In genomic region chr17:76700290-76700626, GRCh38 we compare ENCODE assay signal across 11 cellular contexts. TPM values are rescaled to one million over a fixed set of nuclear protein-coding genes. Genes with fewer than 3 reads are reported as not detected.
DNase-seq lines count a peak whose midpoint lies in the region; ATAC-seq and TF ChIP-seq lines count a peak whose summit lies in the region.
"Had no signal": no experiment of that assay in that cellular context is flagged by ENCODE, and none has a peak within 500 bp of the region (broad histone marks: within the 10 kb centered on the region; RNA-seq: fewer than 3 reads in every experiment).

No MANE protein-coding gene starts in this region.

- no peak overlapping the region for H3K27ac Mint-ChIP-seq in activated naive CD8-positive, alpha-beta T cell treated with anti-CD3 and anti-CD28 coated beads, Interleukin-2, amount 10 ng/mL, durations not matched to agents 7 days and 5 days
- H3K27ac Mint-ChIP-seq in activated naive CD8-positive, alpha-beta T cell treated with anti-CD3 and anti-CD28 coated beads for 36 hours = no peak overlapping the region
- peak overlapping the region; percentile 70 to 90 (median 87) for H3K27ac Mint-ChIP-seq in nephron
- H3K27ac Mint-ChIP-seq in progenitor cell of endocrine pancreas = no peak overlapping the region
- H3K27ac Mint-ChIP-seq: activated CD4-positive, alpha-beta memory T cell treated with anti-CD3 and anti-CD28 coated beads, Interleukin-2, amount 10 ng/mL, durations not matched to agents 7 days and 5 days had no signal

- in situ Hi-C loops in GM13976 (cut with MboI; ENCODE audit: low sequenced_read_pairs, unreplicated experiment) = no loop called here

- H3K4me3 ChIP-seq in esophagus muscularis mucosa (peak overlapping the region; percentile 33 to 54 (median 42)), uterus (peak overlapping the region in 1 of 2 donors; percentile 18)
- H3K4me3 ChIP-seq: GM12878 had no signal

- WGBS in esophagus muscularis mucosa = 22% methylated on average over 9 of the region's 9 CpGs

- peaks cover 2% of the 10 kb centered on the region for H3K36me3 Mint-ChIP-seq in activated naive CD8-positive, alpha-beta T cell treated with anti-CD3 and anti-CD28 coated beads, Interleukin-2, amount 10 ng/mL, durations not matched to agents 7 days and 5 days
- H3K36me3 Mint-ChIP-seq in activated naive CD8-positive, alpha-beta T cell treated with anti-CD3 and anti-CD28 coated beads for 36 hours = no peaks in the 10 kb centered on the region
- peaks cover 1% of the 10 kb centered on the region for H3K36me3 Mint-ChIP-seq in nephron (ENCODE audit: low read depth)
- H3K36me3 Mint-ChIP-seq in progenitor cell of endocrine pancreas (ENCODE audit: insufficient read depth) = no peaks in the 10 kb centered on the region

- H3K9me3 Mint-ChIP-seq in activated naive CD8-positive, alpha-beta T cell treated with anti-CD3 and anti-CD28 coated beads, Interleukin-2, amount 10 ng/mL, durations not matched to agents 7 days and 5 days = no peaks in the 10 kb centered on the region
- no peaks in the 10 kb centered on the region for H3K9me3 Mint-ChIP-seq in activated naive CD8-positive, alpha-beta T cell treated with anti-CD3 and anti-CD28 coated beads for 36 hours
- no peaks in the 10 kb centered on the region for H3K9me3 Mint-ChIP-seq in nephron
- no peaks in the 10 kb centered on the region for H3K9me3 Mint-ChIP-seq in progenitor cell of endocrine pancreas (ENCODE audit: low read depth)
- H3K9me3 Mint-ChIP-seq: activated CD4-positive, alpha-beta memory T cell treated with anti-CD3 and anti-CD28 coated beads, Interleukin-2, amount 10 ng/mL, durations not matched to agents 7 days and 5 days had no signal

- peak overlapping the region; percentile 89 to 96 (median 93) for H3K27ac ChIP-seq in esophagus muscularis mucosa (replicated peaks in 1 of 4)
- peak overlapping the region; percentile 90 to 96 for H3K27ac ChIP-seq in uterus

- H3K27me3 Mint-ChIP-seq in activated naive CD8-positive, alpha-beta T cell treated with anti-CD3 and anti-CD28 coated beads, Interleukin-2, amount 10 ng/mL, durations not matched to agents 7 days and 5 days = no peaks in the 10 kb centered on the region
- H3K27me3 Mint-ChIP-seq in activated naive CD8-positive, alpha-beta T cell treated with anti-CD3 and anti-CD28 coated beads for 36 hours = no peaks in the 10 kb centered on the region
- no peaks in the 10 kb centered on the region for H3K27me3 Mint-ChIP-seq in nephron (ENCODE audit: low read depth)
- H3K27me3 Mint-ChIP-seq in progenitor cell of endocrine pancreas = no peaks in the 10 kb centered on the region

- TF ChIP-seq CTCF in esophagus muscularis mucosa (IDR thresholded peaks at IDR 0.05) (no peak), nephron (IDR thresholded peaks at IDR 0.05; ENCODE audit: unreplicated experiment in 3 of 3) (no peak), uterus (IDR thresholded peaks at IDR 0.05) (no peak), progenitor cell of endocrine pancreas (IDR thresholded peaks at IDR 0.05; ENCODE audit: unreplicated experiment) (no peak), GM13976 (IDR thresholded peaks at IDR 0.05; ENCODE audit: borderline replicate concordance, control extremely low read depth, extremely low read depth, insufficient read depth, missing control alignments) (no peak)

- no peaks in the 10 kb centered on the region for H3K27me3 ChIP-seq in esophagus muscularis mucosa
- H3K27me3 ChIP-seq in uterus = no peaks in the 10 kb centered on the region

- H3K9me3 ChIP-seq in esophagus muscularis mucosa = no peaks in the 10 kb centered on the region
- H3K9me3 ChIP-seq in uterus = no peaks in the 10 kb centered on the region

- H3K4me1 Mint-ChIP-seq in activated naive CD8-positive, alpha-beta T cell treated with anti-CD3 and anti-CD28 coated beads, Interleukin-2, amount 10 ng/mL, durations not matched to agents 7 days and 5 days = peaks cover 13% of the 10 kb centered on the region
- H3K4me1 Mint-ChIP-seq in activated naive CD8-positive, alpha-beta T cell treated with anti-CD3 and anti-CD28 coated beads for 36 hours = no peaks in the 10 kb centered on the region
- H3K4me1 Mint-ChIP-seq in nephron = peaks cover 66% of the 10 kb centered on the region
- H3K4me1 Mint-ChIP-seq in progenitor cell of endocrine pancreas (ENCODE audit: low read depth) = peaks cover 30% of the 10 kb centered on the region

- TF ChIP-seq EP300 in esophagus muscularis mucosa (IDR thresholded peaks at IDR 0.05) = no peak

- TF ChIP-seq POLR2A in esophagus muscularis mucosa (IDR thresholded peaks at IDR 0.05; ENCODE audit: low read depth) (no peak), uterus (IDR thresholded peaks at IDR 0.05) (no peak)

- H3K4me1 ChIP-seq in esophagus muscularis mucosa = peaks cover 88 to 99% (median 97%) of the 10 kb centered on the region in 4 donors
- peaks cover 7 to 34% of the 10 kb centered on the region in 2 donors for H3K4me1 ChIP-seq in uterus

- intact Hi-C loops in esophagus muscularis mucosa (cut with DNase I) (no loop called here), uterus (cut with DNase I; ENCODE audit: low total_unique reads) (no loop called here)

- no peak overlapping the region for H3K4me3 Mint-ChIP-seq in activated naive CD8-positive, alpha-beta T cell treated with anti-CD3 and anti-CD28 coated beads, Interleukin-2, amount 10 ng/mL, durations not matched to agents 7 days and 5 days
- H3K4me3 Mint-ChIP-seq in activated naive CD8-positive, alpha-beta T cell treated with anti-CD3 and anti-CD28 coated beads for 36 hours = no peak overlapping the region
- H3K4me3 Mint-ChIP-seq in nephron = peak overlapping the region; percentile 26 to 39 (median 37)
- no peak overlapping the region for H3K4me3 Mint-ChIP-seq in progenitor cell of endocrine pancreas (ENCODE audit: low read depth)
- H3K4me3 Mint-ChIP-seq: activated CD4-positive, alpha-beta memory T cell treated with anti-CD3 and anti-CD28 coated beads, Interleukin-2, amount 10 ng/mL, durations not matched to agents 7 days and 5 days had no signal

- peak; percentile 16 for ATAC-seq in activated naive CD8-positive, alpha-beta T cell treated with anti-CD3 and anti-CD28 coated beads, Interleukin-2, amount 10 ng/mL, durations not matched to agents 7 days and 5 days (ENCODE audit: low read depth)
- ATAC-seq: Panc1 had no signal

- POLR2A ChIA-PET in activated naive CD8-positive, alpha-beta T cell treated with anti-CD3 and anti-CD28 coated beads, Interleukin-2, amount 10 ng/mL, durations not matched to agents 7 days and 5 days (lab: Charles Lee) = no interaction called here

- peaks cover 0 to 4% (median 0%) of the 10 kb centered on the region in 4 donors for H3K36me3 ChIP-seq in esophagus muscularis mucosa
- H3K36me3 ChIP-seq in uterus = no peaks in the 10 kb centered on the region

- no peak for DNase-seq in activated naive CD8-positive, alpha-beta T cell treated with anti-CD3 and anti-CD28 coated beads, Interleukin-2, amount 10 ng/mL, durations not matched to agents 7 days and 5 days
- no peak for DNase-seq in activated naive CD8-positive, alpha-beta T cell treated with anti-CD3 and anti-CD28 coated beads for 36 hours
- DNase-seq in esophagus muscularis mucosa (ENCODE audit: extremely low spot score) (no peak), uterus (no peak), putamen (ENCODE audit: low spot score) (no peak), progenitor cell of endocrine pancreas (ENCODE audit: low spot score, unreplicated experiment) (no peak), GM13976 (ENCODE audit: low spot score) (no peak)
- DNase-seq: activated CD4-positive, alpha-beta memory T cell treated with anti-CD3 and anti-CD28 coated beads, Interleukin-2, amount 10 ng/mL, durations not matched to agents 7 days and 5 days had no signal

RNA-seq across cellular contexts. Expression of gene MXRA7, which starts 10.5 kb away (rescaled TPM):
- 10 to 100 TPM; 34.4 to 37.2 TPM for total RNA-seq in activated naive CD8-positive, alpha-beta T cell treated with anti-CD3 and anti-CD28 coated beads, Interleukin-2, amount 10 ng/mL, durations not matched to agents 7 days and 5 days
- total RNA-seq in activated naive CD8-positive, alpha-beta T cell treated with anti-CD3 and anti-CD28 coated beads for 36 hours = 10 to 100 TPM; 13.7 to 14.8 TPM
- total RNA-seq in esophagus muscularis mucosa = 100 to 1,000 TPM; 405 to 422 (median 411) TPM
- 100 to 1,000 TPM; 174 to 250 (median 197) TPM for total RNA-seq in uterus
- total RNA-seq in progenitor cell of endocrine pancreas = 93.3 and 94.9 TPM in 2 replicates

RNA-seq across cellular contexts. Expression of gene JMJD6, which starts 26.1 kb away (rescaled TPM):
- 10 to 100 TPM; 55.0 to 58.9 TPM for total RNA-seq in activated naive CD8-positive, alpha-beta T cell treated with anti-CD3 and anti-CD28 coated beads, Interleukin-2, amount 10 ng/mL, durations not matched to agents 7 days and 5 days
- total RNA-seq in activated naive CD8-positive, alpha-beta T cell treated with anti-CD3 and anti-CD28 coated beads for 36 hours = 10 to 100 TPM; 54.6 to 55.8 TPM
- 10 to 100 TPM; 29.5 to 54.5 (median 49.5) TPM for total RNA-seq in esophagus muscularis mucosa
- 10 to 100 TPM in 3 of 4 donors, 1 to 10 TPM in 1; 5.9 to 40.8 (median 21.2) TPM for total RNA-seq in uterus
- 24.1 and 25.6 TPM in 2 replicates for total RNA-seq in progenitor cell of endocrine pancreas

RNA-seq across cellular contexts. Expression of gene METTL23, which starts 26.4 kb away (rescaled TPM):
- total RNA-seq in activated naive CD8-positive, alpha-beta T cell treated with anti-CD3 and anti-CD28 coated beads, Interleukin-2, amount 10 ng/mL, durations not matched to agents 7 days and 5 days = 10 to 100 TPM; 51.1 to 54.1 TPM
- total RNA-seq in activated naive CD8-positive, alpha-beta T cell treated with anti-CD3 and anti-CD28 coated beads for 36 hours = 10 to 100 TPM; 30.0 to 30.6 TPM
- total RNA-seq in esophagus muscularis mucosa = 10 to 100 TPM; 18.3 to 29.7 (median 23.0) TPM
- 10 to 100 TPM; 13.8 to 32.5 (median 21.6) TPM for total RNA-seq in uterus
- 28.2 TPM in 2 replicates for total RNA-seq in progenitor cell of endocrine pancreas

RNA-seq across cellular contexts. Expression of gene SRSF2, which starts 36.9 kb away (rescaled TPM):
- total RNA-seq in activated naive CD8-positive, alpha-beta T cell treated with anti-CD3 and anti-CD28 coated beads, Interleukin-2, amount 10 ng/mL, durations not matched to agents 7 days and 5 days = 100 to 1,000 TPM; 376 to 384 TPM
- 100 to 1,000 TPM; 549 to 571 TPM for total RNA-seq in activated naive CD8-positive, alpha-beta T cell treated with anti-CD3 and anti-CD28 coated beads for 36 hours
- total RNA-seq in esophagus muscularis mucosa (100 to 1,000 TPM; 133 to 173 (median 157) TPM), uterus (100 to 1,000 TPM; 127 to 753 (median 167) TPM), progenitor cell of endocrine pancreas (265 and 276 TPM in 2 replicates)

RNA-seq across cellular contexts. Expression of gene MFSD11, which starts 37.7 kb away (rescaled TPM):
- total RNA-seq in activated naive CD8-positive, alpha-beta T cell treated with anti-CD3 and anti-CD28 coated beads, Interleukin-2, amount 10 ng/mL, durations not matched to agents 7 days and 5 days = 10 to 100 TPM; 28.5 to 29.1 TPM
- 10 to 100 TPM; 14.4 to 16.0 TPM for total RNA-seq in activated naive CD8-positive, alpha-beta T cell treated with anti-CD3 and anti-CD28 coated beads for 36 hours
- total RNA-seq in esophagus muscularis mucosa (10 to 100 TPM; 17.1 to 22.4 (median 18.8) TPM), uterus (10 to 100 TPM; 32.0 to 69.2 (median 45.2) TPM), progenitor cell of endocrine pancreas (35.6 and 38.7 TPM in 2 replicates)

Comparison
In these comparisons a context has a peak if more than half of its experiments do, and no peak if none do; other contexts are left out.
1. H3K27ac Mint-ChIP-seq: peak in nephron (3 of 3); none in activated naive CD8-positive, alpha-beta T cell treated with anti-CD3 and anti-CD28 coated beads, Interleukin-2, amount 10 ng/mL, durations not matched to agents 7 days and 5 days (single experiment), activated naive CD8-positive, alpha-beta T cell treated with anti-CD3 and anti-CD28 coated beads for 36 hours (single experiment) and progenitor cell of endocrine pancreas (single experiment).
2. H3K4me3 Mint-ChIP-seq: peak in nephron (3 of 3); none in activated naive CD8-positive, alpha-beta T cell treated with anti-CD3 and anti-CD28 coated beads, Interleukin-2, amount 10 ng/mL, durations not matched to agents 7 days and 5 days (single experiment), activated naive CD8-positive, alpha-beta T cell treated with anti-CD3 and anti-CD28 coated beads for 36 hours (single experiment) and progenitor cell of endocrine pancreas (single experiment).